In genomic region chr10:1574719-1575118, GRCh38 we compare ENCODE assay signal across 15 cellular contexts.
DNase-seq lines count a peak whose midpoint lies in the region; ATAC-seq and TF ChIP-seq lines count a peak whose summit lies in the region.
"Had no signal": no experiment of that assay in that cellular context is flagged by ENCODE, and none has a peak within 500 bp of the region (broad histone marks: within the 10 kb centered on the region; RNA-seq: fewer than 3 reads in every experiment).

No MANE protein-coding gene starts in this region.

- H3K9me3 Mint-ChIP-seq in stimulated activated naive B cell treated with anti-CD40 and anti-IgM and Interleukin-4, amounts not matched to agents 10 μg/mL and 1 μg/mL and 100 μg/mL, for 72 hours, result peaks cover 7 to 8% of the 10 kb centered on the region in 2 donors
- H3K9me3 Mint-ChIP-seq: CD8-positive, alpha-beta T cell had no signal

- H3K4me1 ChIP-seq in BLaER1 (peaks cover 98% of the 10 kb centered on the region), DOHH2 (ENCODE audit: control insufficient read depth, low read length) (peaks cover 85% of the 10 kb centered on the region), sigmoid colon (no peaks in the 10 kb centered on the region)

- H3K9me3 ChIP-seq in BLaER1, result no peaks in the 10 kb centered on the region
- no peaks in the 10 kb centered on the region for H3K9me3 ChIP-seq in DOHH2 (ENCODE audit: control insufficient read depth, insufficient read depth, low read length)
- no peaks in the 10 kb centered on the region for H3K9me3 ChIP-seq in sigmoid colon

- H3K27ac ChIP-seq in BLaER1, result peak overlapping the region; percentile 92; the same call in 1 of the 2 replicates
- H3K27ac ChIP-seq in DOHH2 (ENCODE audit: low read depth, low read length), result peak overlapping the region; percentile 93
- H3K27ac ChIP-seq in sigmoid colon, result no peak overlapping the region
- H3K27ac ChIP-seq: C4-2B, HL-60 had no signal

- H3K36me3 ChIP-seq in BLaER1 (no peaks in the 10 kb centered on the region), DOHH2 (ENCODE audit: control insufficient read depth, low read length) (no peaks in the 10 kb centered on the region), sigmoid colon (no peaks in the 10 kb centered on the region)

- H3K4me2 ChIP-seq in BLaER1 (peak overlapping the region; percentile 93), DOHH2 (ENCODE audit: low read length) (peak overlapping the region; percentile 66)
- H3K4me2 ChIP-seq: GM23338 had no signal

- ATAC-seq in stimulated activated naive B cell treated with anti-CD40 and anti-IgM and Interleukin-4, amounts not matched to agents 10 μg/mL and 1 μg/mL and 100 μg/mL, for 72 hours (replicated peaks), result no peak
- no peak for ATAC-seq in HG03460 (IDR thresholded peaks at IDR 0.05; ENCODE audit: unreplicated experiment)
- ATAC-seq: CD8-positive, alpha-beta T cell; GM23338 had no signal

- no peaks in the 10 kb centered on the region for H3K27me3 ChIP-seq in BLaER1
- H3K27me3 ChIP-seq in DOHH2 (ENCODE audit: control insufficient read depth, low read length), result no peaks in the 10 kb centered on the region
- H3K27me3 ChIP-seq in sigmoid colon, result no peaks in the 10 kb centered on the region

- no peak overlapping the region for H3K9ac ChIP-seq in BLaER1

- intact Hi-C loops in sigmoid colon (cut with DNase I), result no loop called here

- H3K4me3 Mint-ChIP-seq in stimulated activated naive B cell treated with anti-CD40 and anti-IgM and Interleukin-4, amounts not matched to agents 10 μg/mL and 1 μg/mL and 100 μg/mL, for 72 hours, result no peak overlapping the region
- H3K4me3 Mint-ChIP-seq: CD8-positive, alpha-beta T cell; GM23338 had no signal

- H3K4me1 Mint-ChIP-seq in stimulated activated naive B cell treated with anti-CD40 and anti-IgM and Interleukin-4, amounts not matched to agents 10 μg/mL and 1 μg/mL and 100 μg/mL, for 72 hours, result peaks cover 48 to 71% of the 10 kb centered on the region in 2 donors
- H3K4me1 Mint-ChIP-seq: GM23338 had no signal

- peaks cover 23 to 32% of the 10 kb centered on the region in 2 donors for H3K27me3 Mint-ChIP-seq in stimulated activated naive B cell treated with anti-CD40 and anti-IgM and Interleukin-4, amounts not matched to agents 10 μg/mL and 1 μg/mL and 100 μg/mL, for 72 hours

- H3K79me2 ChIP-seq in DOHH2 (ENCODE audit: control insufficient read depth, low read length), result no peaks in the 10 kb centered on the region

- TF ChIP-seq CTCF in DOHH2 (IDR thresholded peaks at IDR 0.05; ENCODE audit: low read depth, low read length, poor library complexity, severe bottlenecking) (no peak), sigmoid colon (IDR thresholded peaks at IDR 0.05) (no peak)

- 71 to 80% methylated on average over 2 of the region's 2 CpGs for WGBS in sigmoid colon, 2 donors

- no peaks in the 10 kb centered on the region for H3K9me2 ChIP-seq in DOHH2 (replicated peaks; ENCODE audit: control insufficient read depth, low read length)

- H3K27ac Mint-ChIP-seq in stimulated activated naive B cell treated with anti-CD40 and anti-IgM and Interleukin-4, amounts not matched to agents 10 μg/mL and 1 μg/mL and 100 μg/mL, for 72 hours, result no peak overlapping the region
- H3K27ac Mint-ChIP-seq: CD8-positive, alpha-beta T cell; GM23338 had no signal

- H3K4me3 ChIP-seq in BLaER1 (no peak overlapping the region), DOHH2 (ENCODE audit: low read length) (peak overlapping the region; percentile 50), sigmoid colon (no peak overlapping the region)
- H3K4me3 ChIP-seq: GM12878, GM23338 had no signal

- TF ChIP-seq POLR2A in sigmoid colon (IDR thresholded peaks at IDR 0.05), result no peak

- H3F3A ChIP-seq in DOHH2 (ENCODE audit: control insufficient read depth, insufficient read depth), result peaks cover 40% of the 10 kb centered on the region

- DNase-seq in islet precursor cell (peak; percentile 7), sigmoid colon (peak; percentile 12), DMS 273 treated with DMSO at 0.1 percent for 48 hours (lab: John Stamatoyannopoulos, UW) (no peak)
- DNase-seq in stimulated activated naive B cell treated with anti-CD40 and anti-IgM and Interleukin-4, amounts not matched to agents 10 μg/mL and 1 μg/mL and 100 μg/mL, for 72 hours, result no peak
- DNase-seq: ACHN; CD8-positive, alpha-beta T cell; COR-L47; H7 had no signal

- TF ChIP-seq EP300 in sigmoid colon (IDR thresholded peaks at IDR 0.05), result no peak

- H3K36me3 Mint-ChIP-seq in stimulated activated naive B cell treated with anti-CD40 and anti-IgM and Interleukin-4, amounts not matched to agents 10 μg/mL and 1 μg/mL and 100 μg/mL, for 72 hours, result peaks cover 7% of the 10 kb centered on the region in 2 donors
- H3K36me3 Mint-ChIP-seq: CD8-positive, alpha-beta T cell had no signal

- H4K20me1 ChIP-seq in BLaER1, result peaks cover 19% of the 10 kb centered on the region; the same call in 1 of the 2 replicates
- H4K20me1 ChIP-seq in DOHH2 (ENCODE audit: control insufficient read depth, insufficient read depth, low read depth, low read length), result no peaks in the 10 kb centered on the region

Comparison
In these comparisons a context has a peak if more than half of its experiments do, and no peak if none do; other contexts are left out.
1. H3K27ac ChIP-seq: peak in BLaER1 (single experiment) and DOHH2 (single experiment); none in sigmoid colon (0 of 4).
2. DNase-seq: peak in islet precursor cell (single experiment) and sigmoid colon (single experiment); none in stimulated activated naive B cell treated with anti-CD40 and anti-IgM and Interleukin-4, amounts not matched to agents 10 μg/mL and 1 μg/mL and 100 μg/mL, for 72 hours (single experiment) and DMS 273 treated with DMSO at 0.1 percent for 48 hours (single experiment).